In genomic region chr2:192969055-192969454, GRCh38 we compare ENCODE assay signal across 21 cellular contexts.
DNase-seq lines count a peak whose midpoint lies in the region; ATAC-seq, FAIRE-seq and TF ChIP-seq lines count a peak whose summit lies in the region.
"Had no signal": no experiment of that assay in that cellular context is flagged by ENCODE, and none has a peak within 500 bp of the region (broad histone marks: within the 10 kb centered on the region; RNA-seq: fewer than 3 reads in every experiment).

No MANE protein-coding gene starts in this region.

- CTCF ChIA-PET in A673 (lab: Charles Lee): no interaction called here

- H4K8ac ChIP-seq in mesendoderm (ENCODE audit: low read depth, low read length): no peak overlapping the region

- H3K4me3 ChIP-seq in A673 (ENCODE audit: low read depth, low read length, poor library complexity, severe bottlenecking): no peak overlapping the region
- no peak overlapping the region for H3K4me3 ChIP-seq in mesendoderm (ENCODE audit: low read length)
- H3K4me3 ChIP-seq: GM12878, K562 had no signal

- no peak overlapping the region for H2BK120ac ChIP-seq in mesendoderm (ENCODE audit: low read depth, low read length)

- no peak overlapping the region for H2AK5ac ChIP-seq in mesendoderm (ENCODE audit: low read length)

- intact Hi-C loops in A673 (cut with micrococcal nuclease; ENCODE audit: unreplicated experiment): no loop called here
- intact Hi-C loops in activated CD4-positive, alpha-beta T cell treated with anti-CD3 and anti-CD28 coated beads, Interleukin-2, amount 10 ng/mL, durations not matched to agents 24 days and 14 days (cut with micrococcal nuclease): no loop called here

- no peak overlapping the region for H4K5ac ChIP-seq in mesendoderm (ENCODE audit: low read length)

- H3K18ac ChIP-seq in mesendoderm (ENCODE audit: low read length): no peak overlapping the region

- H3K36me3 ChIP-seq in A673 (ENCODE audit: insufficient read depth, low read length, poor library complexity, severe bottlenecking) (no peaks in the 10 kb centered on the region), mesendoderm (ENCODE audit: control insufficient read depth, insufficient read depth, low read length) (no peaks in the 10 kb centered on the region)

- H3K4me3 Mint-ChIP-seq in activated CD4-positive, alpha-beta T cell treated with anti-CD3 and anti-CD28 coated beads, Interleukin-2, amount 10 ng/mL, durations not matched to agents 24 days and 14 days: no peak overlapping the region
- H3K4me3 Mint-ChIP-seq in effector memory CD8-positive, alpha-beta T cell: no peak overlapping the region
- H3K4me3 Mint-ChIP-seq: CD14-positive monocyte had no signal

- TF ChIP-seq CTCF in A673 (conservative IDR thresholded peaks at IDR 0.05; ENCODE audit: low read depth, low read length) (no peak), D721Med (IDR thresholded peaks at IDR 0.05; ENCODE audit: insufficient read depth, missing control alignments) (no peak)

- no peak overlapping the region for H3K27ac ChIP-seq in A673 (ENCODE audit: low read depth, low read length, poor library complexity, severe bottlenecking)
- no peak overlapping the region for H3K27ac ChIP-seq in mesendoderm (ENCODE audit: low read depth, low read length)

- no peaks in the 10 kb centered on the region for H3K9me3 Mint-ChIP-seq in activated CD4-positive, alpha-beta T cell treated with anti-CD3 and anti-CD28 coated beads, Interleukin-2, amount 10 ng/mL, durations not matched to agents 24 days and 14 days
- peaks cover 0 to 2% of the 10 kb centered on the region in 2 donors for H3K9me3 Mint-ChIP-seq in effector memory CD8-positive, alpha-beta T cell

- no peak overlapping the region for H3K9ac ChIP-seq in mesendoderm (ENCODE audit: low read length)

- WGBS in mesendoderm (ENCODE audit: extremely low coverage, insufficient coverage, low lambda C conversion rate): no CpG with 5 or more reads among the region's 2 CpGs

- no peaks in the 10 kb centered on the region for H3K27me3 ChIP-seq in A673 (replicated peaks; ENCODE audit: insufficient read depth, low read depth, low read length, poor library complexity)
- no peaks in the 10 kb centered on the region for H3K27me3 ChIP-seq in mesendoderm (ENCODE audit: insufficient read depth, low read length, poor library complexity)

- POLR2A ChIA-PET in A673 (lab: Charles Lee; ENCODE audit: low non-redundant PET): interaction anchor here (0.7 kb wide), 1 partner anchor 126 kb away, joined by 3 read pairs; no protein-coding TSS in a partner anchor

- ATAC-seq in effector memory CD8-positive, alpha-beta T cell (replicated peaks): no peak
- ATAC-seq: GM12878, K562 had no signal

- no peak overlapping the region for H3K27ac Mint-ChIP-seq in activated CD4-positive, alpha-beta T cell treated with anti-CD3 and anti-CD28 coated beads, Interleukin-2, amount 10 ng/mL, durations not matched to agents 24 days and 14 days
- no peak overlapping the region for H3K27ac Mint-ChIP-seq in effector memory CD8-positive, alpha-beta T cell
- H3K27ac Mint-ChIP-seq: CD14-positive monocyte had no signal

- DNase-seq in A673 (ENCODE audit: low spot score) (peak; percentile 85), D721Med (ENCODE audit: insufficient read length, low spot score) (no peak), NCI-H524 treated with DMSO at 0.1 percent for 48 hours (lab: John Stamatoyannopoulos, UW) (peak; percentile 80), mesendoderm (peak; percentile 68), frontal cortex (ENCODE audit: low spot score in 2 of 2) (no peak)
- no peak for DNase-seq in activated CD4-positive, alpha-beta T cell treated with anti-CD3 and anti-CD28 coated beads, Interleukin-2, amount 10 ng/mL, durations not matched to agents 24 days and 14 days
- no peak for DNase-seq in effector memory CD8-positive, alpha-beta T cell
- DNase-seq: DMS 273 treated with DMSO at 0.1 percent for 48 hours, GF-D8, HCEC 1CT, NCI-H1105 treated with DMSO at 0.1 percent for 48 hours, NCI-H187, NCI-H2107, NCI-H446 treated with DMSO at 0.1 percent for 48 hours, NCI-H774, SIG-M5, T-helper 1 cell had no signal

- no peak overlapping the region for H3K4me2 ChIP-seq in mesendoderm (ENCODE audit: low read length)

- no peaks in the 10 kb centered on the region for H3K36me3 Mint-ChIP-seq in activated CD4-positive, alpha-beta T cell treated with anti-CD3 and anti-CD28 coated beads, Interleukin-2, amount 10 ng/mL, durations not matched to agents 24 days and 14 days (ENCODE audit: low read depth)
- H3K36me3 Mint-ChIP-seq in effector memory CD8-positive, alpha-beta T cell (ENCODE audit: insufficient read depth): no peaks in the 10 kb centered on the region
- H3K36me3 Mint-ChIP-seq: CD14-positive monocyte had no signal

- no peaks in the 10 kb centered on the region for H3K4me1 ChIP-seq in A673 (ENCODE audit: insufficient read depth, low read length, poor library complexity, severe bottlenecking)
- H3K4me1 ChIP-seq in mesendoderm (ENCODE audit: control insufficient read depth, low read depth, low read length): no peaks in the 10 kb centered on the region

- H3K79me1 ChIP-seq in mesendoderm (ENCODE audit: low read length): no peaks in the 10 kb centered on the region

- no peak overlapping the region for H3K23ac ChIP-seq in mesendoderm (ENCODE audit: low read length)

- H3K4me1 Mint-ChIP-seq in activated CD4-positive, alpha-beta T cell treated with anti-CD3 and anti-CD28 coated beads, Interleukin-2, amount 10 ng/mL, durations not matched to agents 24 days and 14 days: no peaks in the 10 kb centered on the region
- H3K4me1 Mint-ChIP-seq in effector memory CD8-positive, alpha-beta T cell (ENCODE audit: low read depth in 2 of 2): no peaks in the 10 kb centered on the region
- H3K4me1 Mint-ChIP-seq: CD14-positive monocyte had no signal

- no peaks in the 10 kb centered on the region for H3K79me2 ChIP-seq in mesendoderm (ENCODE audit: control insufficient read depth, insufficient read depth, low read length)

- H2BK5ac ChIP-seq in mesendoderm (ENCODE audit: low read length): no peak overlapping the region

- BruUV-seq in A673 (replicated peaks; lab: Mats Ljungman, UMichigan): no TSS peak

- H3K9me3 ChIP-seq in A673 (ENCODE audit: low read depth, low read length, poor library complexity, severe bottlenecking): no peaks in the 10 kb centered on the region

- no peak overlapping the region for H3K4ac ChIP-seq in mesendoderm (ENCODE audit: low read depth, low read length)

- FAIRE-seq in D721Med (lab: Jason Lieb, UNC) (peak; percentile 70), frontal cortex (lab: Jason Lieb, UNC) (no peak)
- FAIRE-seq: GM12878, GM19239, K562 had no signal

- H3K27me3 Mint-ChIP-seq in activated CD4-positive, alpha-beta T cell treated with anti-CD3 and anti-CD28 coated beads, Interleukin-2, amount 10 ng/mL, durations not matched to agents 24 days and 14 days: no peaks in the 10 kb centered on the region
- H3K27me3 Mint-ChIP-seq in effector memory CD8-positive, alpha-beta T cell: no peaks in the 10 kb centered on the region

- H3K56ac ChIP-seq in mesendoderm (ENCODE audit: low read length): no peak overlapping the region

- H2BK15ac ChIP-seq in mesendoderm (replicated peaks; ENCODE audit: low read depth): no peak overlapping the region

Comparison
In these comparisons a context has a peak if more than half of its experiments do, and no peak if none do; other contexts are left out.
1. DNase-seq: peak in A673 (single experiment), NCI-H524 treated with DMSO at 0.1 percent for 48 hours (single experiment) and mesendoderm (single experiment); none in D721Med (single experiment), activated CD4-positive, alpha-beta T cell treated with anti-CD3 and anti-CD28 coated beads, Interleukin-2, amount 10 ng/mL, durations not matched to agents 24 days and 14 days (single experiment), frontal cortex (0 of 2) and effector memory CD8-positive, alpha-beta T cell (0 of 3).